In the genomic region with DNA sequence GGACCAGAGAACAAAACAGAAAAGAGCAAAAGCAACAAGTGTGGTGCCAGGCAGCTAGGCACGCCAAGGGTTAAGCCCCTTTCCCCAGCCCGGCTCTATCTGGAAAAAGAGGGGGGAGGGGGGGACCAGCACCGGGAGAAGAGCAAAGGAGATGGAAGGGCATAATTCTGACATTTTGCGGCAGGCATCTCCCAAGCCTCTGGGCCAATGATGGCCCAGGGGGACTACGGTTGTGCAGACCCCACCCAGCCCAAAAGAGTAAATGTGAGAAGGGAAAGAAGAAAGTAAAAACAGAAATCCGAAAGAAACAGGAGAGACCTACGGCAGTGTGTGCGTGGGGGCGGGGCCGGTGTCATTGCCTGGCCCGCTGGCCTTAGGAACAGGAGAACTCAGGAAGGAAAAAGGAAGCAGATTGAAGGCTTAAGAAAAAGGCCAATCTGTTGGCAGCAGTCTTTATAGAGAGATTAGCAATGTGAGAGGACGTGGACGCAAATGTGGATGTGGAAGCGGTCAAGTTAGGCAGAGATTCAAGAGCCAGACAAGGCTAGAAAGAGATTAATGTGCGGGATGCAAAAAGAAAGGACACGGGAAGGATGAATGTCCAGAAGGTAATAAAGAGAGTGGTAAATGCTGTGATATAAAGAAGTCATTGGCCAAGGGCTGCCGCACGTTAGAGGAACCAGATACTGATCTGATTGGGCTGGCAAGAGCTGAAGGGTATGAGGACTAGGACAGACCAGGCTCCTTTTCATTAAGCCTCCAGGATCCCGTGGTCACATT, we compare ENCODE assay signal across 12 cellular contexts. TPM values are rescaled to one million over a fixed set of nuclear protein-coding genes. Genes with fewer than 3 reads are reported as not detected.
DNase-seq lines count a peak whose midpoint lies in the region; ATAC-seq, FAIRE-seq and TF ChIP-seq lines count a peak whose summit lies in the region.
"Had no signal": no experiment of that assay in that cellular context is flagged by ENCODE, and none has a peak within 500 bp of the region (broad histone marks: within the 10 kb centered on the region; RNA-seq: fewer than 3 reads in every experiment).

No MANE protein-coding gene starts in this region.

- H4K20me1 ChIP-seq in IMR-90 (ENCODE audit: insufficient read depth, low read length) (no peaks in the 10 kb centered on the region), HepG2 (ENCODE audit: insufficient read depth, low read length) (no peaks in the 10 kb centered on the region), MM.1S (ENCODE audit: insufficient read depth, low read length) (no peaks in the 10 kb centered on the region), PC-3 (ENCODE audit: low read length) (no peaks in the 10 kb centered on the region)

- TF ChIP-seq POLR2A in IMR-90 (IDR thresholded peaks at IDR 0.05; ENCODE audit: low read depth, low read length) (no peak), HepG2 (IDR thresholded peaks at IDR 0.05; ENCODE audit: insufficient read depth in 1 of 2, low read depth in 2 of 2, low read length in 2 of 2) (no peak)

- no peak overlapping the region for H3K14ac ChIP-seq in IMR-90 (replicated peaks; ENCODE audit: low read depth, low read length)

- no peak overlapping the region for H4K5ac ChIP-seq in IMR-90 (ENCODE audit: low read depth, low read length)

- no peak overlapping the region for H3K56ac ChIP-seq in IMR-90 (ENCODE audit: extremely low read depth, insufficient read depth, low read length)

- in situ Hi-C loops in IMR-90 (cut with MboI; ENCODE audit: low sequenced_read_pairs) (no loop called here), HepG2 (cut with HindIII; ENCODE audit: extremely low pct_ligation_motif_present, low pct_unique_long_range_greater_than_20kb) (no loop called here)

- no peak for TF ChIP-seq RAD21 in IMR-90 (IDR thresholded peaks at IDR 0.05; ENCODE audit: low read length)
- TF ChIP-seq RAD21 in HepG2 (CRISPR knock-in tag; IDR thresholded peaks at IDR 0.05): no peak

- H2BK120ac ChIP-seq in IMR-90 (ENCODE audit: low read depth, low read length): no peak overlapping the region

- H3K27me3 ChIP-seq in IMR-90 (ENCODE audit: control insufficient read depth, insufficient read depth, low read length): peaks cover 17% of the 10 kb centered on the region
- peaks cover 0 to 4% of the 10 kb centered on the region in 2 donors for H3K27me3 ChIP-seq in duodenal mucosa (ENCODE audit: control insufficient read depth in 1 of 2, insufficient read depth in 2 of 2, low read length in 2 of 2)
- no peaks in the 10 kb centered on the region for H3K27me3 ChIP-seq in HepG2 (ENCODE audit: control insufficient read depth in 1 of 2, insufficient read depth in 2 of 2, low read length in 2 of 2)
- H3K27me3 ChIP-seq in subcutaneous abdominal adipose tissue (ENCODE audit: control insufficient read depth in 5 of 5, insufficient read depth in 4 of 5, low read length in 5 of 5): peaks cover 0 to 14% (median 3%) of the 10 kb centered on the region in 5 donors
- no peaks in the 10 kb centered on the region for H3K27me3 ChIP-seq in MM.1S (replicated peaks; ENCODE audit: insufficient read depth, low read length)
- peaks cover 54% of the 10 kb centered on the region for H3K27me3 ChIP-seq in PC-3 (ENCODE audit: low read length)

- TF ChIP-seq CTCF in IMR-90 (conservative IDR thresholded peaks at IDR 0.05; ENCODE audit: low read depth, low read length): no peak
- TF ChIP-seq CTCF in HepG2 (CRISPR knock-in tag; IDR thresholded peaks at IDR 0.05): no peak
- no peak for TF ChIP-seq CTCF in MM.1S (IDR thresholded peaks at IDR 0.05; ENCODE audit: low read length)
- no peak for TF ChIP-seq CTCF in PC-3 (conservative IDR thresholded peaks at IDR 0.05; ENCODE audit: low read depth, low read length)

- peaks cover 2% of the 10 kb centered on the region; the same call in 1 of the 2 replicates for H3K4me1 ChIP-seq in IMR-90 (ENCODE audit: control insufficient read depth, insufficient read depth, low read length)
- H3K4me1 ChIP-seq in duodenal mucosa (ENCODE audit: control insufficient read depth in 1 of 2, insufficient read depth in 2 of 2, low read length in 2 of 2): peaks cover 13 to 15% of the 10 kb centered on the region in 2 donors
- peaks cover 55% of the 10 kb centered on the region for H3K4me1 ChIP-seq in HepG2 (ENCODE audit: insufficient read depth, low read length)
- peaks cover 0 to 22% (median 14%) of the 10 kb centered on the region in 5 donors for H3K4me1 ChIP-seq in subcutaneous abdominal adipose tissue (ENCODE audit: control insufficient read depth in 5 of 5, insufficient read depth in 5 of 5, low read length in 5 of 5)
- no peaks in the 10 kb centered on the region for H3K4me1 ChIP-seq in MM.1S (ENCODE audit: low read length)
- H3K4me1 ChIP-seq in PC-3 (ENCODE audit: insufficient read depth, low read length): no peaks in the 10 kb centered on the region

- H3K23ac ChIP-seq in IMR-90 (ENCODE audit: low read depth, low read length): no peak overlapping the region; the same call in 1 of the 2 replicates

- H3F3A ChIP-seq in MM.1S (ENCODE audit: insufficient read depth, low read length) (no peaks in the 10 kb centered on the region), PC-3 (ENCODE audit: low read length, unreplicated experiment) (no peaks in the 10 kb centered on the region)

- H3K9ac ChIP-seq in IMR-90 (ENCODE audit: low read depth, low read length) (no peak overlapping the region), duodenal mucosa (ENCODE audit: low read depth in 1 of 2, low read length in 2 of 2) (no peak overlapping the region), HepG2 (ENCODE audit: insufficient read depth, low read depth, low read length) (no peak overlapping the region; the same call in 1 of the 2 replicates), subcutaneous abdominal adipose tissue (ENCODE audit: low read length in 5 of 5) (peak overlapping the region in 1 of 5 donors; percentile 54), MM.1S (ENCODE audit: low read length) (no peak overlapping the region), PC-3 (ENCODE audit: low read length) (no peak overlapping the region)
- H3K9ac ChIP-seq: KMS-11 had no signal

- H3K4me3 ChIP-seq in IMR-90 (ENCODE audit: insufficient read depth, low read depth, low read length) (peak overlapping the region; percentile 38; the same call in 1 of the 2 replicates), duodenal mucosa (ENCODE audit: low read depth in 1 of 2, low read length in 2 of 2) (peak overlapping the region; percentile 53 to 62), HepG2 (replicated peaks in 1 of 3; ENCODE audit: insufficient read depth in 1 of 3, low read depth in 2 of 3, low read length in 3 of 3) (peak overlapping the region in 2 of 3 experiments; percentile 23 to 43; a peak in 2 of 6 replicates), subcutaneous abdominal adipose tissue (ENCODE audit: low read depth in 1 of 5, low read length in 5 of 5) (peak overlapping the region in 4 of 5 donors; percentile 33 to 59 (median 51)), MM.1S (ENCODE audit: low read length) (no peak overlapping the region), PC-3 (ENCODE audit: low read length) (no peak overlapping the region)

- H2AFZ ChIP-seq in IMR-90 (replicated peaks; ENCODE audit: low read length, poor library complexity): peak overlapping the region; percentile 59
- no peak overlapping the region for H2AFZ ChIP-seq in HepG2 (ENCODE audit: low read length)
- H2AFZ ChIP-seq in MM.1S (ENCODE audit: low read length): no peak overlapping the region
- no peak overlapping the region for H2AFZ ChIP-seq in PC-3 (ENCODE audit: low read length)

- H3K9me1 ChIP-seq in IMR-90 (ENCODE audit: insufficient read depth, low read length): no peaks in the 10 kb centered on the region

- no peak for TF ChIP-seq EP300 in HepG2 (IDR thresholded peaks at IDR 0.05; ENCODE audit: low read depth in 2 of 2, low read length in 2 of 2)
- TF ChIP-seq EP300 in HepG2 (CRISPR knock-in tag; IDR thresholded peaks at IDR 0.05; ENCODE audit: borderline replicate concordance): no peak

- no peak overlapping the region for H3K27ac ChIP-seq in IMR-90 (ENCODE audit: insufficient read depth, low read length)
- no peak overlapping the region for H3K27ac ChIP-seq in duodenal mucosa (ENCODE audit: low read depth, low read length)
- H3K27ac ChIP-seq in HepG2 (ENCODE audit: extremely low read length, insufficient read depth, low read length): no peak overlapping the region
- H3K27ac ChIP-seq in subcutaneous abdominal adipose tissue (ENCODE audit: low read depth, low read length): no peak overlapping the region
- H3K27ac ChIP-seq in MM.1S (ENCODE audit: low read length): no peak overlapping the region
- no peak overlapping the region for H3K27ac ChIP-seq in PC-3 (ENCODE audit: low read length)
- H3K27ac ChIP-seq: KMS-11 had no signal

- no peaks in the 10 kb centered on the region for H3K79me2 ChIP-seq in HepG2 (ENCODE audit: insufficient read depth, low read length)
- H3K79me2 ChIP-seq in MM.1S (ENCODE audit: low read length): no peaks in the 10 kb centered on the region
- no peaks in the 10 kb centered on the region for H3K79me2 ChIP-seq in PC-3 (ENCODE audit: low read length)

- no peak overlapping the region for H3K4ac ChIP-seq in IMR-90 (ENCODE audit: low read depth, low read length)

- no peak overlapping the region for H2BK20ac ChIP-seq in IMR-90 (ENCODE audit: low read depth, low read length)

- no peak for ATAC-seq in IMR-90 (ENCODE audit: low read depth)
- no peak for ATAC-seq in HepG2
- ATAC-seq in GM19324 (IDR thresholded peaks at IDR 0.05; ENCODE audit: low FRiP score, unreplicated experiment): no peak
- no peak for ATAC-seq in PC-3
- ATAC-seq: HCT116 had no signal

- H2AK9ac ChIP-seq in IMR-90 (replicated peaks; ENCODE audit: low read depth, low read length, poor library complexity): no peak overlapping the region

- H3K9me2 ChIP-seq in MM.1S (replicated peaks; ENCODE audit: insufficient read depth, low read length) (no peaks in the 10 kb centered on the region), PC-3 (replicated peaks; ENCODE audit: low read length) (no peaks in the 10 kb centered on the region)

- H3K18ac ChIP-seq in IMR-90 (ENCODE audit: low read depth, low read length): no peak overlapping the region

- no peaks in the 10 kb centered on the region for H3K79me1 ChIP-seq in IMR-90 (ENCODE audit: low read depth in 1 of 2, low read length in 2 of 2)

- no peak overlapping the region for H2AK5ac ChIP-seq in IMR-90 (ENCODE audit: low read depth, low read length)

- FAIRE-seq in HepG2 (lab: Jason Lieb, UNC): no peak
- FAIRE-seq: frontal cortex had no signal

- WGBS in IMR-90 (ENCODE audit: extremely low coverage in 2 of 2, insufficient read length in 1 of 2), 2 experiments: 9% methylated on average over 9 of the region's 19 CpGs; no CpG with 5 or more reads in 1 of the 2 experiments
- WGBS in HepG2 (ENCODE audit: low lambda C conversion rate): 68% methylated on average over 19 of the region's 19 CpGs

- no peak overlapping the region for H4K8ac ChIP-seq in IMR-90 (ENCODE audit: low read depth in 2 of 2, low read length in 2 of 2)

- no peak overlapping the region for H2BK5ac ChIP-seq in IMR-90 (ENCODE audit: low read depth, low read length, poor library complexity, severe bottlenecking)

- H3K9me3 ChIP-seq in IMR-90 (ENCODE audit: control insufficient read depth, insufficient read depth, low read length): no peaks in the 10 kb centered on the region
- H3K9me3 ChIP-seq in duodenal mucosa (ENCODE audit: control insufficient read depth in 1 of 2, low read length in 2 of 2): no peaks in the 10 kb centered on the region
- peaks cover 7% of the 10 kb centered on the region; the same call in 1 of the 2 replicates for H3K9me3 ChIP-seq in HepG2 (ENCODE audit: low read length)
- H3K9me3 ChIP-seq in subcutaneous abdominal adipose tissue (ENCODE audit: control insufficient read depth in 5 of 5, low read length in 5 of 5): peaks cover 0 to under 1% (median 0%) of the 10 kb centered on the region in 5 donors
- no peaks in the 10 kb centered on the region for H3K9me3 ChIP-seq in MM.1S (replicated peaks; ENCODE audit: insufficient read depth, low read length)
- no peaks in the 10 kb centered on the region for H3K9me3 ChIP-seq in PC-3 (ENCODE audit: low read length)

- DNase-seq in IMR-90: no peak
- no peak for DNase-seq in HepG2 (ENCODE audit: low spot score)
- DNase-seq in MM.1S: no peak
- DNase-seq in activated gamma-delta T cell treated with Interleukin-2 at 50 U/mL for 16 hours: no peak
- no peak for DNase-seq in PC-3
- DNase-seq: stimulated activated CD4-positive, alpha-beta T cell treated with anti-CD3 and anti-CD28 coated beads, Interleukin-2, amount 100 ng/mL, for 48 hours had no signal

- POLR2A ChIA-PET in IMR-90 (lab: Charles Lee; ENCODE audit: unreplicated experiment): no interaction called here
- POLR2A ChIA-PET in HepG2 (lab: Yijun Ruan, JAX): interaction anchor here (0.9 to 5.4 kb wide), 19 partner anchors 29 to 446 kb away, joined by 3 to 60 read pairs (median 7); a partner anchor contains a TSS
- POLR2A ChIA-PET in PC-3 (lab: Charles Lee; ENCODE audit: unreplicated experiment): no interaction called here

- CTCF ChIA-PET in IMR-90 (lab: Yijun Ruan, JAX): no interaction called here
- CTCF ChIA-PET in HepG2 (lab: Yijun Ruan, JAX; ENCODE audit: low intra/inter-chr PET ratio, low total read pairs): no interaction called here
- CTCF ChIA-PET in PC-3 (lab: Charles Lee): no interaction called here

- no peak overlapping the region for H4K91ac ChIP-seq in IMR-90 (ENCODE audit: insufficient read depth, low read depth, low read length)

- H3K36me3 ChIP-seq in IMR-90 (ENCODE audit: control insufficient read depth, insufficient read depth, low read length) (no peaks in the 10 kb centered on the region), duodenal mucosa (ENCODE audit: control insufficient read depth in 1 of 2, insufficient read depth in 2 of 2, low read length in 2 of 2) (no peaks in the 10 kb centered on the region), HepG2 (replicated peaks in 1 of 2; ENCODE audit: control insufficient read depth in 1 of 2, insufficient read depth in 2 of 2, low read length in 2 of 2) (no peaks in the 10 kb centered on the region), subcutaneous abdominal adipose tissue (ENCODE audit: control insufficient read depth in 5 of 5, insufficient read depth in 5 of 5, low read length in 5 of 5) (no peaks in the 10 kb centered on the region), MM.1S (replicated peaks; ENCODE audit: insufficient read depth, low read length) (no peaks in the 10 kb centered on the region), PC-3 (ENCODE audit: low read depth, low read length) (no peaks in the 10 kb centered on the region)

- no TSS peak for BruUV-seq in IMR-90 (replicated peaks; lab: Mats Ljungman, UMichigan)
- BruUV-seq in HepG2 (replicated peaks; lab: Mats Ljungman, UMichigan): no TSS peak
- BruUV-seq in PC-3 (replicated peaks; lab: Mats Ljungman, UMichigan): no TSS peak

- peak overlapping the region; percentile 85 for H3K4me2 ChIP-seq in IMR-90 (ENCODE audit: low read depth, low read length)
- peak overlapping the region; percentile 84 for H3K4me2 ChIP-seq in HepG2 (ENCODE audit: low read depth, low read length)
- no peak overlapping the region for H3K4me2 ChIP-seq in MM.1S (ENCODE audit: low read depth, low read length)
- no peak overlapping the region for H3K4me2 ChIP-seq in PC-3 (ENCODE audit: low read length)
- H3K4me2 ChIP-seq: KMS-11 had no signal

- no peak overlapping the region for H2BK15ac ChIP-seq in IMR-90 (ENCODE audit: low read depth, low read length)

- intact Hi-C loops in IMR-90 (cut with micrococcal nuclease) (no loop called here), HepG2 (cut with micrococcal nuclease; ENCODE audit: unreplicated experiment) (loop anchor here (10.0 kb wide), 1 partner anchor 1799 kb away; no protein-coding TSS in a partner anchor), PC-3 (cut with micrococcal nuclease) (no loop called here)

- dilution Hi-C loops in IMR-90 (cut with HindIII; ENCODE audit: low sequenced_read_pairs, unreplicated experiment): no loop called here

RNA-seq across cellular contexts. Expression of a gene that starts 59.2 kb away (rescaled TPM):
- under 0.01 and 0.18 TPM in 2 replicates for total RNA-seq in IMR-90 (2012; rRNA removed)
- polyA plus RNA-seq in IMR-90 (2012; rRNA removed): 0.12 and 0.26 TPM in 2 replicates
- 0.15 and 0.27 TPM in 2 replicates for polyA plus RNA-seq in IMR-90 (2012; cell fraction: cytosol; rRNA removed)
- 0.29 and 0.40 TPM in 2 replicates for polyA plus RNA-seq in IMR-90 (2012; cell fraction: nucleus; rRNA removed; ENCODE audit: low replicate concordance)
- 2,867 and 3,021 TPM in 2 replicates for total RNA-seq in HepG2 (2016; rRNA removed; fragmentation: Illumina TruSeq; extraction: Trizol)
- total RNA-seq in HepG2 (2016; cell fraction: cytosol; rRNA removed; fragmentation: Illumina TruSeq; extraction: Trizol; ENCODE audit: low read depth): 582 and 659 TPM in 2 replicates
- total RNA-seq in HepG2 (2016; cell fraction: insoluble cytoplasmic fraction; rRNA removed; fragmentation: Illumina TruSeq; extraction: Trizol): 2,776 and 3,102 TPM in 2 replicates
- 925 and 1,194 TPM in 2 replicates for total RNA-seq in HepG2 (2016; cell fraction: membrane; rRNA removed; fragmentation: Illumina TruSeq; extraction: Trizol)
- 2,259 and 2,462 TPM in 2 replicates for total RNA-seq in HepG2 (2016; cell fraction: nucleus; rRNA removed; fragmentation: Illumina TruSeq; extraction: Trizol)
- polyA plus RNA-seq in HepG2 (2011; rRNA removed): 1,596 and 1,621 TPM in 2 replicates
- 1,194 and 1,328 TPM in 2 replicates for polyA plus RNA-seq in HepG2 (2011; cell fraction: cytosol; rRNA removed)
- polyA plus RNA-seq in HepG2 (2011; cell fraction: nucleus; rRNA removed): 2,740 and 3,322 TPM in 2 replicates
- polyA plus RNA-seq in HepG2 (2012): 740 and 1,093 TPM in 2 replicates
- polyA plus RNA-seq in HepG2 (2016; cell fraction: cytosol; fragmentation: Illumina TruSeq; extraction: Trizol; ENCODE audit: low read depth): 288 and 375 TPM in 2 replicates
- polyA plus RNA-seq in HepG2 (2016; cell fraction: insoluble cytoplasmic fraction; fragmentation: Illumina TruSeq; extraction: Trizol; ENCODE audit: low read depth): 2,577 and 2,685 TPM in 2 replicates
- polyA plus RNA-seq in HepG2 (2016; cell fraction: membrane; fragmentation: Illumina TruSeq; extraction: Trizol; ENCODE audit: low read depth): 518 and 720 TPM in 2 replicates
- polyA plus RNA-seq in HepG2 (2016; cell fraction: nucleus; fragmentation: Illumina TruSeq; extraction: Trizol; ENCODE audit: insufficient read depth, low read depth): 3,957 and 4,035 TPM in 2 replicates
- 4.9 and 1,419 TPM in 2 replicates for polyA minus RNA-seq in HepG2 (2011; rRNA and poly(A)+ RNA removed; ENCODE audit: low replicate concordance)
- polyA minus RNA-seq in HepG2 (2011; cell fraction: cytosol; rRNA and poly(A)+ RNA removed): 390 and 391 TPM in 2 replicates
- 1,540 and 1,882 TPM in 2 replicates for polyA minus RNA-seq in HepG2 (2011; cell fraction: nucleus; rRNA and poly(A)+ RNA removed)
- 40.9 and 43.2 TPM in 2 replicates for total RNA-seq in PC-3 (2014; rRNA removed)

Comparison
In these comparisons a context has a peak if more than half of its experiments do, and no peak if none do; other contexts are left out.
1. H3K4me2 ChIP-seq: peak in IMR-90 (single experiment) and HepG2 (single experiment); none in MM.1S (single experiment) and PC-3 (single experiment).
2. H3K4me3 ChIP-seq: peak in IMR-90 (single experiment), duodenal mucosa (2 of 2), HepG2 (2 of 3) and subcutaneous abdominal adipose tissue (4 of 5); none in MM.1S (single experiment) and PC-3 (single experiment).
3. RNA of a gene that starts 59.2 kb away (total RNA-seq): 582 to 3,102 TPM in HepG2; 40.9 to 43.2 TPM in PC-3 and under 0.01 to 0.18 TPM in IMR-90; every median in the first group is over 10 times any median in the second.